In the genomic region with DNA sequence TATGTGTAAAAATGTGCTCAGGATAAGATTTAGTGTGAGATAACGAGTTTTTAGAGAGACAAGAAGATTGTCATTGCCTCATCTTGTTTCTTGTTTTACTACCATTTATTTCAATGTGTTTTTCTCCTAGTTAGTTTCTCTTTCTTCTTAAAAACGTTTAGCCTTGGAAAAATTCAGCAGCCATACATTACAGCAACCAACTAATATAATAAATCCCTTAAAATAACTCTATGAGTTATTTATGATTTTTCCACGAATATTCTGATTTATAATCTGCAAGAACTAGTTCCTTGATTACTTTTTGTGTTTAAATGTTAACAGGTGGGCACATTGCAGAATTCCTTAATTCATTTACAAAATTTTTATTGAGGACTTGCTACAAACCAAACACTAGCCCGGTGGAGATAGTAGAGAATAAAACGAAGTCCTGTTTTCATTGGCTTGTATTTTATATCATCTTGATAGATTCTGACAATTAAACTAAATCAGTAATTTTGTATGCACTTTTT, we compare ENCODE assay signal across 19 cellular contexts.
DNase-seq lines count a peak whose midpoint lies in the region; ATAC-seq, FAIRE-seq and TF ChIP-seq lines count a peak whose summit lies in the region.
"Had no signal": no experiment of that assay in that cellular context is flagged by ENCODE, and none has a peak within 500 bp of the region (broad histone marks: within the 10 kb centered on the region; RNA-seq: fewer than 3 reads in every experiment).

No MANE protein-coding gene starts in this region.

- H2BK12ac ChIP-seq in mesenchymal stem cell (ENCODE audit: low read length in 2 of 2): no peak overlapping the region

- FAIRE-seq in small intestine (lab: Jason Lieb, UNC): no peak
- FAIRE-seq: H1, urothelium cell line had no signal

- H3K9me3 Mint-ChIP-seq in glutamatergic neuron (ENCODE audit: unreplicated experiment): no peaks in the 10 kb centered on the region
- H3K9me3 Mint-ChIP-seq: activated B cell treated with CpG ODN at 0.5 μM for 24 hours; activated CD4-positive, alpha-beta memory T cell treated with anti-CD3 and anti-CD28 coated beads for 36 hours had no signal

- peaks cover 10% of the 10 kb centered on the region for H3K4me1 Mint-ChIP-seq in glutamatergic neuron (ENCODE audit: low read depth, unreplicated experiment)

- H4K8ac ChIP-seq in mesenchymal stem cell (ENCODE audit: low read length): no peak overlapping the region

- H3K9me3 ChIP-seq in cardiac muscle cell (ENCODE audit: low read depth) (no peaks in the 10 kb centered on the region), ascending aorta (no peaks in the 10 kb centered on the region), mesenchymal stem cell (ENCODE audit: control insufficient read depth, low read length) (no peaks in the 10 kb centered on the region), tibial artery (no peaks in the 10 kb centered on the region), small intestine (ENCODE audit: control insufficient read depth, low read depth) (no peaks in the 10 kb centered on the region)
- H3K9me3 ChIP-seq: BLaER1 had no signal

- H3K27me3 ChIP-seq in cardiac muscle cell (no peaks in the 10 kb centered on the region), ascending aorta (no peaks in the 10 kb centered on the region), mesenchymal stem cell (ENCODE audit: control insufficient read depth in 1 of 2, insufficient read depth in 1 of 2, low read length in 2 of 2) (no peaks in the 10 kb centered on the region), tibial artery (no peaks in the 10 kb centered on the region), small intestine (ENCODE audit: control insufficient read depth in 2 of 2, insufficient read depth in 2 of 2, low read length in 2 of 2) (no peaks in the 10 kb centered on the region)
- H3K27me3 ChIP-seq: BLaER1, foreskin keratinocyte had no signal

- H3K4me1 ChIP-seq in cardiac muscle cell (ENCODE audit: low read depth) (peaks cover 67% of the 10 kb centered on the region), ascending aorta (peaks cover 0 to 33% of the 10 kb centered on the region in 2 donors), mesenchymal stem cell (ENCODE audit: control insufficient read depth, insufficient read depth, low read depth, low read length) (peaks cover 7% of the 10 kb centered on the region), tibial artery (peaks cover 0 to 96% (median 47%) of the 10 kb centered on the region in 4 donors), small intestine (ENCODE audit: control insufficient read depth in 2 of 2, insufficient read depth in 1 of 2, low read depth in 1 of 2, low read length in 1 of 2) (peaks cover 0 to 6% of the 10 kb centered on the region in 2 donors)

- no peak overlapping the region for H3K14ac ChIP-seq in mesenchymal stem cell (ENCODE audit: low read length in 2 of 2)

- H3K4me3 ChIP-seq in cardiac muscle cell (no peak overlapping the region), ascending aorta (no peak overlapping the region), mesenchymal stem cell (ENCODE audit: insufficient read depth in 1 of 2, low read depth in 1 of 2, low read length in 2 of 2) (no peak overlapping the region), tibial artery (no peak overlapping the region), small intestine (ENCODE audit: low read depth in 1 of 2, low read length in 2 of 2) (no peak overlapping the region)
- H3K4me3 ChIP-seq: BLaER1, lung had no signal

- H3K27ac Mint-ChIP-seq in glutamatergic neuron (ENCODE audit: unreplicated experiment): no peak overlapping the region
- H3K27ac Mint-ChIP-seq: activated B cell treated with CpG ODN at 0.5 μM for 24 hours; activated CD4-positive, alpha-beta memory T cell treated with anti-CD3 and anti-CD28 coated beads for 36 hours had no signal

- no peaks in the 10 kb centered on the region for H3K36me3 ChIP-seq in cardiac muscle cell
- H3K36me3 ChIP-seq in ascending aorta: no peaks in the 10 kb centered on the region
- no peaks in the 10 kb centered on the region for H3K36me3 ChIP-seq in mesenchymal stem cell (ENCODE audit: control insufficient read depth in 1 of 2, insufficient read depth in 2 of 2, low read depth in 1 of 2, low read length in 2 of 2)
- H3K36me3 ChIP-seq in tibial artery: no peaks in the 10 kb centered on the region
- no peaks in the 10 kb centered on the region for H3K36me3 ChIP-seq in small intestine (ENCODE audit: control insufficient read depth in 2 of 2, insufficient read depth in 2 of 2, low read length in 2 of 2)
- H3K36me3 ChIP-seq: BLaER1 had no signal

- H3K27ac ChIP-seq in cardiac muscle cell (peak overlapping the region; percentile 67), ascending aorta (peak overlapping the region; percentile 35 to 51), mesenchymal stem cell (ENCODE audit: low read length, poor library complexity, severe bottlenecking) (no peak overlapping the region), tibial artery (peak overlapping the region; percentile 86 to 89), small intestine (ENCODE audit: low read depth in 1 of 2, low read length in 1 of 2) (no peak overlapping the region)
- H3K27ac ChIP-seq: BLaER1, foreskin keratinocyte had no signal

- ATAC-seq in Right ventricle myocardium superior (ENCODE audit: poor library complexity) (no peak), sciatic nerve (no peak)
- ATAC-seq: foreskin keratinocyte had no signal

- H3K23ac ChIP-seq in mesenchymal stem cell (ENCODE audit: low read length in 2 of 2): no peak overlapping the region

- DNase-seq in cardiac muscle cell (ENCODE audit: low read depth in 1 of 2, low spot score in 1 of 2) (no peak), Right ventricle myocardium superior (no peak), ascending aorta (ENCODE audit: low spot score in 2 of 2) (no peak), mesenchymal stem cell (no peak), tibial artery (no peak), glutamatergic neuron (no peak), small intestine (no peak), sciatic nerve (ENCODE audit: low spot score) (no peak)
- DNase-seq: ACHN; activated B cell treated with CpG ODN at 0.5 μM for 24 hours; activated CD4-positive, alpha-beta memory T cell treated with anti-CD3 and anti-CD28 coated beads for 36 hours; activated gamma-delta T cell; central memory CD4-positive, alpha-beta T cell; foreskin keratinocyte; NCI-H2107 had no signal

- no peak overlapping the region for H2BK5ac ChIP-seq in mesenchymal stem cell (ENCODE audit: low read depth, low read length, poor library complexity, severe bottlenecking)

- TF ChIP-seq CTCF in cardiac muscle cell (IDR thresholded peaks at IDR 0.05; ENCODE audit: low read depth, low read length): no peak
- TF ChIP-seq CTCF in ascending aorta (IDR thresholded peaks at IDR 0.05): no peak
- TF ChIP-seq CTCF in tibial artery (IDR thresholded peaks at IDR 0.05): no peak
- TF ChIP-seq CTCF in glutamatergic neuron (IDR thresholded peaks at IDR 0.05; ENCODE audit: partially characterized antibody, unreplicated experiment): no peak

- no peak overlapping the region for H3K18ac ChIP-seq in mesenchymal stem cell (ENCODE audit: low read depth in 1 of 2, low read length in 2 of 2)

- no peak overlapping the region for H2AK5ac ChIP-seq in mesenchymal stem cell (ENCODE audit: low read length, severe bottlenecking)

- no peaks in the 10 kb centered on the region for H3K36me3 Mint-ChIP-seq in glutamatergic neuron (ENCODE audit: unreplicated experiment)
- H3K36me3 Mint-ChIP-seq: activated CD4-positive, alpha-beta memory T cell treated with anti-CD3 and anti-CD28 coated beads for 36 hours had no signal

- H3K9ac ChIP-seq in mesenchymal stem cell (ENCODE audit: low read length): peak overlapping the region; percentile 28
- H3K9ac ChIP-seq: BLaER1 had no signal

- H4K91ac ChIP-seq in mesenchymal stem cell (ENCODE audit: low read length): no peak overlapping the region

- H3K79me1 ChIP-seq in mesenchymal stem cell (replicated peaks; ENCODE audit: low read length, poor library complexity, severe bottlenecking): peaks cover 9% of the 10 kb centered on the region

- intact Hi-C loops in Right ventricle myocardium superior (cut with DNase I): no loop called here
- intact Hi-C loops in ascending aorta (cut with DNase I): loop anchor here (5.0 kb wide), 2 partner anchors 68 to 118 kb away; a partner anchor contains a TSS
- intact Hi-C loops in tibial artery (cut with DNase I; ENCODE audit: low total_unique reads): no loop called here
- intact Hi-C loops in sciatic nerve (cut with DNase I): no loop called here

- H3K27me3 Mint-ChIP-seq in glutamatergic neuron (ENCODE audit: unreplicated experiment): peaks cover 2% of the 10 kb centered on the region
- H3K27me3 Mint-ChIP-seq: activated B cell treated with CpG ODN at 0.5 μM for 24 hours; activated CD4-positive, alpha-beta memory T cell treated with anti-CD3 and anti-CD28 coated beads for 36 hours had no signal

- H3K4ac ChIP-seq in mesenchymal stem cell (ENCODE audit: low read depth in 1 of 2, low read length in 2 of 2): no peak overlapping the region

- no peak overlapping the region for H2BK15ac ChIP-seq in mesenchymal stem cell (ENCODE audit: low read depth, poor library complexity, severe bottlenecking)

- H3K4me2 ChIP-seq in mesenchymal stem cell (ENCODE audit: low read length, poor library complexity, severe bottlenecking): no peak overlapping the region

- H2BK120ac ChIP-seq in mesenchymal stem cell (ENCODE audit: low read depth, low read length): no peak overlapping the region

- H3K4me3 Mint-ChIP-seq in glutamatergic neuron (ENCODE audit: unreplicated experiment): no peak overlapping the region
- H3K4me3 Mint-ChIP-seq: activated B cell treated with CpG ODN at 0.5 μM for 24 hours; activated CD4-positive, alpha-beta memory T cell treated with anti-CD3 and anti-CD28 coated beads for 36 hours had no signal

- H2AFZ ChIP-seq in mesenchymal stem cell (ENCODE audit: low read depth, low read length): no peak overlapping the region

- 62% methylated on average over 2 of the region's 5 CpGs for whole genome bisulfite sequencing in mesenchymal stem cell
- WGBS in small intestine, 3 donors: 66 to 69% (median 67%) methylated on average over 5 of the region's 5 CpGs

Comparison
In these comparisons a context has a peak if more than half of its experiments do, and no peak if none do; other contexts are left out.
1. H3K27ac ChIP-seq: peak in cardiac muscle cell (single experiment), ascending aorta (2 of 2) and tibial artery (2 of 2); none in mesenchymal stem cell (single experiment) and small intestine (0 of 2).